ENCODE assay signal across 20 cellular contexts in the genomic region with DNA sequence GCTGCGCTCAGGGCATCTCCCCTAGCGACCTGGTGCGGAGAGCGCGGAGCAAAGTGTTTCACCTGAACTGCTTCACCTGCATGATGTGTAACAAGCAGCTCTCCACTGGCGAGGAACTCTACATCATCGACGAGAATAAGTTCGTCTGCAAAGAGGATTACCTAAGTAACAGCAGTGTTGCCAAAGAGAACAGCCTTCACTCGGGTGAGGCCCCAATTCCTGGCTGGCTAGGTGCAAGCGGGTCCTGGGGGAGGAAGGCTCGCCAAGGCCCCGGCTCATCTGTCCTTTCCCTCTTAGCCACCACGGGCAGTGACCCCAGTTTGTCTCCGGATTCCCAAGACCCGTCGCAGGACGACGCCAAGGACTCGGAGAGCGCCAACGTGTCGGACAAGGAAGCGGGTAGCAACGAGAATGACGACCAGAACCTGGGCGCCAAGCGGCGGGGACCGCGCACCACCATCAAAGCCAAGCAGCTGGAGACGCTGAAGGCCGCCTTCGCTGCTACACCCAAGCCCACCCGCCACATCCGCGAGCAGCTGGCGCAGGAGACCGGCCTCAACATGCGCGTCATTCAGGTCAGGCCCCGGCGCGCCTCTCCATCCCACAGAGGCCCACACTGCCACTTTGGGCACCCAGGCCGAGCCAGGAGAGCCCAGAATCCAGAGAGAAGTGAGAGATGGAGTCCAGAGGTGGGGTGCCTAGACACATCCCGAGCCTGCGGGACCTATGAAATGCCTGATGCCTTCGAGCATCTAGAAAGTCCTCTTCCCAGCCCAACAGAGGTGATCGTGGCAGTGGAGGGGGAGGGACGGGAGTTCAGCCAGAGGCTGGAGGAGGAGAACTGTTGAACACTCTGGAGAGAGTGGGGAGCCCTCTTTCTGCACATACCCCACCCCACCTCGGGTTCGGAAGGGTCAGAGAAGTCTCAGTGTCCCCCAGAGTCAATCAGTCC. TPM values are rescaled to one million over a fixed set of nuclear protein-coding genes. Genes with fewer than 3 reads are reported as not detected.
DNase-seq lines count a peak whose midpoint lies in the region; ATAC-seq and TF ChIP-seq lines count a peak whose summit lies in the region.
"Had no signal": no experiment of that assay in that cellular context is flagged by ENCODE, and none has a peak within 500 bp of the region (broad histone marks: within the 10 kb centered on the region; RNA-seq: fewer than 3 reads in every experiment).

No MANE protein-coding gene starts in this region.

- CTCF ChIA-PET in mammary epithelial cell (lab: Charles Lee; ENCODE audit: low non-redundant PET) = no interaction called here
- CTCF ChIA-PET in MCF 10A (lab: Yijun Ruan, JAX) = no interaction called here

- H3K36me3 Mint-ChIP-seq in MCF 10A (ENCODE audit: insufficient read depth, unreplicated experiment) (no peaks in the 10 kb centered on the region), memory B cell (peaks cover 6% of the 10 kb centered on the region), type B pancreatic cell (no peaks in the 10 kb centered on the region)
- peaks cover 53% of the 10 kb centered on the region for H3K36me3 Mint-ChIP-seq in effector memory CD8-positive, alpha-beta T cell (ENCODE audit: insufficient read depth)
- H3K36me3 Mint-ChIP-seq: activated naive CD4-positive, alpha-beta T cell treated with anti-CD3 and anti-CD28 coated beads, Interleukin-2, amount 50 U/mL, for 24 hours had no signal

- H3K4me1 Mint-ChIP-seq in MCF 10A (ENCODE audit: insufficient read depth, unreplicated experiment) (peaks cover 11% of the 10 kb centered on the region), memory B cell (peaks cover 25% of the 10 kb centered on the region), type B pancreatic cell (ENCODE audit: unreplicated experiment) (peaks cover 18% of the 10 kb centered on the region)
- peaks cover 33 to 44% of the 10 kb centered on the region in 2 donors for H3K4me1 Mint-ChIP-seq in effector memory CD8-positive, alpha-beta T cell (ENCODE audit: low read depth in 2 of 2)

- no peaks in the 10 kb centered on the region for H3K36me3 ChIP-seq in mammary epithelial cell (ENCODE audit: insufficient read depth, low read length)
- H3K36me3 ChIP-seq: colonic mucosa, spleen had no signal

- peak overlapping the region; percentile 20 for H3K4me2 ChIP-seq in mammary epithelial cell (ENCODE audit: insufficient read depth, low read depth, low read length)

- H3K9me3 Mint-ChIP-seq in MCF 10A (ENCODE audit: unreplicated experiment) = no peaks in the 10 kb centered on the region
- peaks cover 2% of the 10 kb centered on the region for H3K9me3 Mint-ChIP-seq in memory B cell
- H3K9me3 Mint-ChIP-seq in type B pancreatic cell = no peaks in the 10 kb centered on the region
- no peaks in the 10 kb centered on the region for H3K9me3 Mint-ChIP-seq in effector memory CD8-positive, alpha-beta T cell
- H3K9me3 Mint-ChIP-seq: activated naive CD4-positive, alpha-beta T cell treated with anti-CD3 and anti-CD28 coated beads, Interleukin-2, amount 50 U/mL, for 24 hours had no signal

- no peak for ATAC-seq in memory B cell (ENCODE audit: low read depth)
- no peak for ATAC-seq in effector memory CD8-positive, alpha-beta T cell (replicated peaks)
- ATAC-seq: psoas muscle had no signal

- no peak overlapping the region for H3K4me3 Mint-ChIP-seq in MCF 10A (ENCODE audit: unreplicated experiment)
- no peak overlapping the region for H3K4me3 Mint-ChIP-seq in memory B cell
- peak overlapping the region; percentile 54 for H3K4me3 Mint-ChIP-seq in type B pancreatic cell
- no peak overlapping the region for H3K4me3 Mint-ChIP-seq in effector memory CD8-positive, alpha-beta T cell

- dilution Hi-C loops in mammary epithelial cell (cut with HindIII; ENCODE audit: low sequenced_read_pairs) = no loop called here

- H3K27me3 Mint-ChIP-seq in MCF 10A (ENCODE audit: insufficient read depth, unreplicated experiment) (peaks cover 10% of the 10 kb centered on the region), memory B cell (peaks cover 35% of the 10 kb centered on the region), type B pancreatic cell (peaks cover 89% of the 10 kb centered on the region)
- H3K27me3 Mint-ChIP-seq in effector memory CD8-positive, alpha-beta T cell = peaks cover 81 to 90% of the 10 kb centered on the region in 2 donors

- no peaks in the 10 kb centered on the region for H3K79me2 ChIP-seq in mammary epithelial cell (ENCODE audit: insufficient read depth, low read length)

- no peak overlapping the region for H3K4me3 ChIP-seq in mammary epithelial cell (replicated peaks in 1 of 3; ENCODE audit: insufficient read depth in 1 of 3, low read depth in 2 of 3, low read length in 3 of 3)
- H3K4me3 ChIP-seq: colonic mucosa, psoas muscle, testis had no signal

- intact Hi-C loops in mammary epithelial cell (cut with micrococcal nuclease) (no loop called here), MCF 10A (cut with micrococcal nuclease) (no loop called here)

- WGBS in mammary epithelial cell (ENCODE audit: low coverage, missing lambda C conversion rate) = 18% methylated on average over 16 of the region's 52 CpGs

- H2AFZ ChIP-seq in mammary epithelial cell (ENCODE audit: low read depth, low read length) = no peak overlapping the region

- TF ChIP-seq CTCF in mammary epithelial cell (conservative IDR thresholded peaks at IDR 0.05 in 1 of 2, IDR thresholded peaks at IDR 0.05 in 1 of 2; ENCODE audit: extremely low read depth in 1 of 2, insufficient read depth in 1 of 2, low read depth in 1 of 2, low read length in 2 of 2) = no peak
- TF ChIP-seq CTCF in MCF 10A (IDR thresholded peaks at IDR 0.05; ENCODE audit: unreplicated experiment) = no peak
- no peak for TF ChIP-seq CTCF in type B pancreatic cell (conservative IDR thresholded peaks at IDR 0.05)

- no peaks in the 10 kb centered on the region for H4K20me1 ChIP-seq in mammary epithelial cell (ENCODE audit: insufficient read depth, low read length)

- H3K27ac ChIP-seq in mammary epithelial cell (ENCODE audit: insufficient read depth, low read depth, low read length) = no peak overlapping the region
- H3K27ac ChIP-seq: colonic mucosa, psoas muscle, spleen, testis had no signal

- no peak overlapping the region for H3K9ac ChIP-seq in mammary epithelial cell (ENCODE audit: insufficient read depth, low read length)

- BruUV-seq in mammary epithelial cell (replicated peaks; lab: Mats Ljungman, UMichigan) = no TSS peak
- no TSS peak for BruUV-seq in MCF 10A (replicated peaks; lab: Mats Ljungman, UMichigan)

- POLR2A ChIA-PET in MCF 10A (lab: Yijun Ruan, JAX) = no interaction called here

- peaks cover 97% of the 10 kb centered on the region for H3K27me3 ChIP-seq in mammary epithelial cell (ENCODE audit: insufficient read depth, low read length)

- no peaks in the 10 kb centered on the region for H3K9me3 ChIP-seq in mammary epithelial cell (replicated peaks; ENCODE audit: insufficient read depth, low read length)
- H3K9me3 ChIP-seq: colonic mucosa, psoas muscle, testis had no signal

- H3K27ac Mint-ChIP-seq in MCF 10A (ENCODE audit: low read depth, unreplicated experiment) = no peak overlapping the region
- H3K27ac Mint-ChIP-seq in memory B cell = peak overlapping the region; percentile 94
- H3K27ac Mint-ChIP-seq in type B pancreatic cell = no peak overlapping the region
- peak overlapping the region in 1 of 2 donors; percentile 44 for H3K27ac Mint-ChIP-seq in effector memory CD8-positive, alpha-beta T cell

- DNase-seq in mammary epithelial cell (no peak), MCF 10A (ENCODE audit: unreplicated experiment) (no peak), cerebellar cortex (ENCODE audit: low spot score) (peak; percentile 38), memory B cell (ENCODE audit: low spot score in 2 of 2) (peak in 1 of 2 donors; percentile 20), type B pancreatic cell (ENCODE audit: extremely low spot score, unreplicated experiment) (no peak), NCI-H510A (lab: John Stamatoyannopoulos, UW) (no peak), medulla oblongata (ENCODE audit: extremely low spot score) (no peak)
- no peak for DNase-seq in effector memory CD8-positive, alpha-beta T cell
- DNase-seq: activated CD4-positive, CD25-positive, alpha-beta regulatory T cell; colonic mucosa; foreskin melanocyte; NCI-H2029; psoas muscle; Right ventricle myocardium superior; spleen; testis had no signal

- in situ Hi-C loops in mammary epithelial cell (cut with MboI; ENCODE audit: low sequenced_read_pairs in 2 of 2) = no loop called here

- H3K4me1 ChIP-seq in mammary epithelial cell (ENCODE audit: insufficient read depth, low read length) = peaks cover 43% of the 10 kb centered on the region

RNA-seq across cellular contexts. Expression of gene LHX1, which starts 3.3 kb away (rescaled TPM):
- not detected for total RNA-seq in mammary epithelial cell
- not detected for polyA plus RNA-seq in mammary epithelial cell
- polyA minus RNA-seq in mammary epithelial cell = not detected
- total RNA-seq in MCF 10A (2022) = not detected in 2 replicates
- 1.7 and 2.7 TPM in 2 replicates for total RNA-seq in type B pancreatic cell (ENCODE audit: low replicate concordance)
- total RNA-seq: colonic mucosa, lower leg skin, myocyte, OCI-LY7, psoas muscle, Right ventricle myocardium superior, spleen had no signal
- polyA plus RNA-seq: psoas muscle, spleen had no signal

RNA-seq across cellular contexts. Expression of gene AATF, which starts 8.2 kb away (rescaled TPM):
- total RNA-seq in mammary epithelial cell = 10 to 100 TPM; 21.2 to 70.3 TPM
- 19.0 TPM for polyA plus RNA-seq in mammary epithelial cell
- 54.6 TPM for polyA minus RNA-seq in mammary epithelial cell
- 68.9 and 85.2 TPM in 2 replicates for total RNA-seq in MCF 10A (2022)
- total RNA-seq in type B pancreatic cell (ENCODE audit: low replicate concordance) = 47.8 and 48.0 TPM in 2 replicates
